In the genomic region with DNA sequence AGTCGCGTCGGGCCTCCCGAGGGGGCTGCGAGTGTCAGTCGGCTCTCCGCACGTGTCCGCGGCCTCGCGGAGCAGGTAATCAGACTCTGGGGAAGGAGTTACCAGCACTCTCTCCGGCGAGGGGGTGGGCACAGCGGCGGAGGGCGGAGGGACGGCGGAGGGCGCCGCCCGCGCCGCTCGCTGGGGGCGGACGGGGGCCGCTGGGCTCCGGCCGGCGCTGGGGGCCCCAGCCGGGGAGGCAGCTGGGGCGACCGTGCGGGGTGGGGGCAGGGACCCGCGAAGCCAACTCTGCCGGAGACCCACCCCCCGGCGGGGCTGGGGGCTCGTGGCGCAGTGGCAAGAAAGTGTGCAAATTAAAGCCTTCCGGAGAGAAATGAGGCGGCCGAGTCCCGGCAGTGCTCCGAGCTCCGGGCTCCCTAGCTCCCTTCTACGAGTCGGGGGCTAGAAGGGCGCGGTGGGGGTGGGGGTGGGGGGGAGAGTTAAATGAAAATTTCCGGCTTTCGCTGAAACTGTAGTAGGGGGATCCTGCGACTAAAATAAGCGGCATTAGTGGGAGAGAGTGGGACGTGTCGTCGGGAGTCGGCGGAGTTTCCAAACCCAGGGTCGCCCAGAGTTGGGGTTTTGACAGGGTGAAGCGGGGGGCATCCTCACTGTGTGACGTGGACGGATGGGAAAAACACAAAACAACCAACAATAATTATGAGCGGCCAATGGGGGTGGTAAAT, we compare ENCODE assay signal across 8 cellular contexts. TPM values are rescaled to one million over a fixed set of nuclear protein-coding genes. Genes with fewer than 3 reads are reported as not detected.
A peak's percentile ranks its signal among the peaks of the same experiment; 100 is the strongest.
DNase-seq lines count a peak whose midpoint lies in the region; ATAC-seq and TF ChIP-seq lines count a peak whose summit lies in the region.

Gene CDK6 (minus strand): TSS at position 85 of the 725 bp plus-strand sequence. CDS start 3,250 bp downstream, outside the sequence.

- DNase-seq in DMS114 treated with DMSO at 0.1 percent for 48 hours (lab: John Stamatoyannopoulos, UW; ENCODE audit: unreplicated experiment) (peak; percentile 12), LNCaP clone FGC (ENCODE audit: low read depth) (no peak), cerebellar cortex (ENCODE audit: low spot score) (peak; percentile 13), left colon (peak; percentile 73 to 77), middle frontal gyrus (ENCODE audit: extremely low spot score, low spot score) (no peak)
- peak; percentile 71 to 76 for DNase-seq in stimulated activated CD4-positive, alpha-beta T cell treated with anti-CD3 and anti-CD28 coated beads, Interleukin-2, amount 100 ng/mL, for 24 hours

- ATAC-seq in GM21576 (IDR thresholded peaks at IDR 0.05; ENCODE audit: unreplicated experiment) (peak; percentile 25), left colon (peak; percentile 38)

- intact Hi-C loops in left colon (cut with DNase I, micrococcal nuclease), result loop anchor here in 1 of 2 donors (10.0 kb wide), 2 partner anchors 122 to 212 kb away; no protein-coding TSS in a partner anchor

- no peak for TF ChIP-seq CTCF in LNCaP clone FGC (IDR thresholded peaks at IDR 0.05; ENCODE audit: control insufficient read depth, extremely low read depth, insufficient read depth)
- no peak for TF ChIP-seq CTCF in WI38 (IDR thresholded peaks at IDR 0.05; ENCODE audit: low read depth, low read length)

- H3K4me3 ChIP-seq in LNCaP clone FGC (ENCODE audit: low read depth, low read length), result peak within 1 kb of the TSS; percentile 17; the same call in 1 of the 2 replicates
- peak within 1 kb of the TSS; percentile 92 for H3K4me3 ChIP-seq in WI38 (ENCODE audit: low read depth, low read length)

RNA-seq across cellular contexts. Expression of gene CDK6, which starts in this region (rescaled TPM):
- total RNA-seq in left colon, result 10 to 100 TPM; 27.2 to 35.5 TPM

Comparison
In these comparisons a context has a peak if more than half of its experiments do, and no peak if none do; other contexts are left out.
1. DNase-seq: peak in DMS114 treated with DMSO at 0.1 percent for 48 hours (single experiment), cerebellar cortex (single experiment), left colon (2 of 2) and stimulated activated CD4-positive, alpha-beta T cell treated with anti-CD3 and anti-CD28 coated beads, Interleukin-2, amount 100 ng/mL, for 24 hours (2 of 2); none in LNCaP clone FGC (single experiment) and middle frontal gyrus (single experiment).